17 cellular contexts compared by ENCODE assay signal in genomic region chr18:32848836-32849235, GRCh38.
DNase-seq lines count a peak whose midpoint lies in the region; ATAC-seq and TF ChIP-seq lines count a peak whose summit lies in the region.
"Had no signal": no experiment of that assay in that cellular context is flagged by ENCODE, and none has a peak within 500 bp of the region (broad histone marks: within the 10 kb centered on the region; RNA-seq: fewer than 3 reads in every experiment).

No MANE protein-coding gene starts in this region.

- H3K27ac ChIP-seq in mammary epithelial cell (ENCODE audit: insufficient read depth, low read depth, low read length): no peak overlapping the region
- no peak overlapping the region for H3K27ac ChIP-seq in breast epithelium
- no peak overlapping the region for H3K27ac ChIP-seq in vagina
- H3K27ac ChIP-seq: 22Rv1, HL-60 had no signal

- H3K4me3 ChIP-seq in mammary epithelial cell (replicated peaks in 1 of 3; ENCODE audit: insufficient read depth in 1 of 3, low read depth in 2 of 3, low read length in 3 of 3): no peak overlapping the region
- no peak overlapping the region for H3K4me3 ChIP-seq in breast epithelium
- H3K4me3 ChIP-seq in vagina: no peak overlapping the region
- H3K4me3 ChIP-seq: HAP-1 had no signal

- no peak overlapping the region for H2AFZ ChIP-seq in mammary epithelial cell (ENCODE audit: low read depth, low read length)

- H3K9me3 ChIP-seq in mammary epithelial cell (replicated peaks; ENCODE audit: insufficient read depth, low read length) (no peaks in the 10 kb centered on the region), breast epithelium (no peaks in the 10 kb centered on the region), vagina (no peaks in the 10 kb centered on the region)
- H3K9me3 ChIP-seq: HAP-1 had no signal

- peaks cover 4% of the 10 kb centered on the region for H3K27me3 Mint-ChIP-seq in activated naive CD8-positive, alpha-beta T cell treated with anti-CD3 and anti-CD28 coated beads for 36 hours

- ATAC-seq in HG03439 (IDR thresholded peaks at IDR 0.05; ENCODE audit: unreplicated experiment): no peak
- ATAC-seq: CD8-positive, alpha-beta T cell had no signal

- TF ChIP-seq POLR2A in breast epithelium (IDR thresholded peaks at IDR 0.05) (no peak), vagina (IDR thresholded peaks at IDR 0.05) (no peak)

- CTCF ChIA-PET in mammary epithelial cell (lab: Charles Lee; ENCODE audit: low non-redundant PET): no interaction called here

- no peaks in the 10 kb centered on the region for H3K36me3 Mint-ChIP-seq in activated naive CD8-positive, alpha-beta T cell treated with anti-CD3 and anti-CD28 coated beads for 36 hours
- H3K36me3 Mint-ChIP-seq: CD14-positive monocyte; CD8-positive, alpha-beta T cell had no signal

- H3K4me1 ChIP-seq in mammary epithelial cell (ENCODE audit: insufficient read depth, low read length) (no peaks in the 10 kb centered on the region), breast epithelium (no peaks in the 10 kb centered on the region), vagina (no peaks in the 10 kb centered on the region)
- H3K4me1 ChIP-seq: HAP-1 had no signal

- no peak overlapping the region for H3K4me3 Mint-ChIP-seq in activated naive CD8-positive, alpha-beta T cell treated with anti-CD3 and anti-CD28 coated beads for 36 hours
- H3K4me3 Mint-ChIP-seq: CD14-positive monocyte; CD8-positive, alpha-beta T cell; HFFc6 had no signal

- dilution Hi-C loops in mammary epithelial cell (cut with HindIII; ENCODE audit: low sequenced_read_pairs): no loop called here

- no peaks in the 10 kb centered on the region for H3K4me1 Mint-ChIP-seq in activated naive CD8-positive, alpha-beta T cell treated with anti-CD3 and anti-CD28 coated beads for 36 hours
- H3K4me1 Mint-ChIP-seq: CD14-positive monocyte had no signal

- 75% methylated on average over 2 of the region's 2 CpGs for WGBS in mammary epithelial cell (ENCODE audit: low coverage, missing lambda C conversion rate)

- no peaks in the 10 kb centered on the region for H3K79me2 ChIP-seq in mammary epithelial cell (ENCODE audit: insufficient read depth, low read length)

- H3K27me3 ChIP-seq in mammary epithelial cell (ENCODE audit: insufficient read depth, low read length) (no peaks in the 10 kb centered on the region), breast epithelium (no peaks in the 10 kb centered on the region), vagina (no peaks in the 10 kb centered on the region)

- H3K36me3 ChIP-seq in mammary epithelial cell (ENCODE audit: insufficient read depth, low read length): no peaks in the 10 kb centered on the region
- H3K36me3 ChIP-seq in breast epithelium: no peaks in the 10 kb centered on the region
- H3K36me3 ChIP-seq in vagina: no peaks in the 10 kb centered on the region
- H3K36me3 ChIP-seq: HAP-1 had no signal

- peak; percentile 5 for DNase-seq in mammary epithelial cell
- no peak for DNase-seq in breast epithelium (ENCODE audit: low spot score in 2 of 2)
- DNase-seq in astrocyte of the hippocampus (ENCODE audit: low read depth, low spot score): peak; percentile 3
- peak; percentile 28 for DNase-seq in fibroblast of the conjunctiva (ENCODE audit: low read depth)
- DNase-seq in activated naive CD8-positive, alpha-beta T cell treated with anti-CD3 and anti-CD28 coated beads for 36 hours: no peak
- no peak for DNase-seq in vagina (ENCODE audit: extremely low spot score in 2 of 2)
- DNase-seq in central memory CD4-positive, alpha-beta T cell: no peak
- DNase-seq: CD8-positive, alpha-beta T cell; COR-L47; DND-41; GDM1; HFFc6 had no signal

- H3K9ac ChIP-seq in mammary epithelial cell (ENCODE audit: insufficient read depth, low read length): no peak overlapping the region

- no peaks in the 10 kb centered on the region for H4K20me1 ChIP-seq in mammary epithelial cell (ENCODE audit: insufficient read depth, low read length)

- no peak overlapping the region for H3K4me2 ChIP-seq in mammary epithelial cell (ENCODE audit: insufficient read depth, low read depth, low read length)

- no peak overlapping the region for H3K27ac Mint-ChIP-seq in activated naive CD8-positive, alpha-beta T cell treated with anti-CD3 and anti-CD28 coated beads for 36 hours
- H3K27ac Mint-ChIP-seq: CD14-positive monocyte; CD8-positive, alpha-beta T cell; HFFc6 had no signal

- in situ Hi-C loops in mammary epithelial cell (cut with MboI; ENCODE audit: low sequenced_read_pairs in 2 of 2): no loop called here

- intact Hi-C loops in mammary epithelial cell (cut with micrococcal nuclease) (no loop called here), breast epithelium (cut with DNase I; ENCODE audit: low total_unique reads) (no loop called here), vagina (cut with DNase I) (no loop called here)

- H3K9me3 Mint-ChIP-seq in activated naive CD8-positive, alpha-beta T cell treated with anti-CD3 and anti-CD28 coated beads for 36 hours: no peaks in the 10 kb centered on the region

- TF ChIP-seq CTCF in mammary epithelial cell (conservative IDR thresholded peaks at IDR 0.05 in 1 of 2, IDR thresholded peaks at IDR 0.05 in 1 of 2; ENCODE audit: extremely low read depth in 1 of 2, insufficient read depth in 1 of 2, low read depth in 1 of 2, low read length in 2 of 2) (no peak), breast epithelium (IDR thresholded peaks at IDR 0.05) (no peak), vagina (IDR thresholded peaks at IDR 0.05) (no peak)

- no TSS peak for BruUV-seq in mammary epithelial cell (replicated peaks; lab: Mats Ljungman, UMichigan)

Comparison
In these comparisons a context has a peak if more than half of its experiments do, and no peak if none do; other contexts are left out.
1. DNase-seq: peak in mammary epithelial cell (single experiment), astrocyte of the hippocampus (single experiment) and fibroblast of the conjunctiva (single experiment); none in breast epithelium (0 of 2), activated naive CD8-positive, alpha-beta T cell treated with anti-CD3 and anti-CD28 coated beads for 36 hours (single experiment), vagina (0 of 2) and central memory CD4-positive, alpha-beta T cell (single experiment).